Comparison of ENCODE assay signal across 8 cellular contexts in the genomic region with DNA sequence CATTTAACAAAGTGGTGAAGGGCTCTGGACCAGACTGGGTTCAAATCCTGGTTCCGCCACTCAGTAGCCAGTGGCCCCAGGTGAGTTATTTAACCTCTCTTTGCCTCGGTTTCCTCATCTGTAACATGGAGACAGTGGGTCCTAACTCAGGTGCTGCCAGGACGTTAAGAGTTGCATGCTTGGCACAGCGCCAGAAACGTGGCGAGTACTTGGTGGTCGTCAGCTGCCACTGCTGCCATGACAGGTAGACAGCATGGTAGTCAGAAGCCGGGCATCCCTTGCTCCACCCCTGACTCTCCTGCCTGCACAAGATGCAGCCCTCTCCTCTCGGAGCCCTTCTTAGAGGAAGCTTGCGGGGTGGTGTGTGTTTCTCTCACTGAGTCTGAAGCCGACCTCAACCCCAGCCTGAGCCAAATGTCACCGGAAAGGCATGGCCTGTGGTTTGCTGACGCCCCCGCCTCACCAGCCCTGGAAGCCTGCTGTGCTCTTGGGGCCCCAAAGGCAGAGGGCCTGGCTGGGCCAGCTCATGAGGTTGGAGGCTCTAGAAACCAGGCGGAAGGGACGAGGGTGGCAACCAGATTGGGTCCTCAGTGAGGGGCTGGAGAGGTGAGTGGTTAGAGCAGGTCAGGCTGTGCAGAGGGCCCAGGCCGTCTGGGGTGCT.
DNase-seq lines count a peak whose midpoint lies in the region; ATAC-seq and TF ChIP-seq lines count a peak whose summit lies in the region.

No MANE protein-coding gene starts in this region.

- H3K9me3 Mint-ChIP-seq in CD8-positive, alpha-beta T cell: no peaks in the 10 kb centered on the region
- peaks cover 2% of the 10 kb centered on the region for H3K9me3 Mint-ChIP-seq in activated CD8-positive, alpha-beta T cell treated with anti-CD3 and anti-CD28 coated beads for 36 hours
- H3K9me3 Mint-ChIP-seq in GM23338: no peaks in the 10 kb centered on the region

- H3K27ac ChIP-seq in CD8-positive, alpha-beta T cell (ENCODE audit: low read depth, low read length): peak overlapping the region; percentile 40
- H3K27ac ChIP-seq in right cardiac atrium (ENCODE audit: low read length) (no peak overlapping the region), GM23338 (ENCODE audit: low read depth) (no peak overlapping the region)

- H3K27me3 Mint-ChIP-seq in CD8-positive, alpha-beta T cell (ENCODE audit: low read depth): no peaks in the 10 kb centered on the region
- peaks cover 6% of the 10 kb centered on the region for H3K27me3 Mint-ChIP-seq in activated CD8-positive, alpha-beta T cell treated with anti-CD3 and anti-CD28 coated beads for 36 hours
- H3K27me3 Mint-ChIP-seq in GM23338 (ENCODE audit: insufficient read depth, low read depth, poor library complexity): peaks cover 6% of the 10 kb centered on the region

- in situ Hi-C loops in GM13977 (cut with MboI; ENCODE audit: low pct_unique_long_range_greater_than_20kb, low sequenced_read_pairs, unreplicated experiment): no loop called here

- intact Hi-C loops in CD8-positive, alpha-beta T cell (cut with DNase I, micrococcal nuclease): loop anchor here (2.0 to 5.0 kb wide), 2 partner anchors 162 to 234 kb away; partner anchors contain the start of gene TLE3 (in 1 of the 2)
- intact Hi-C loops in activated CD8-positive, alpha-beta T cell treated with anti-CD3 and anti-CD28 coated beads for 36 hours (cut with micrococcal nuclease): no loop called here
- intact Hi-C loops in right cardiac atrium (cut with DNase I): no loop called here

- 51% methylated on average over 17 of the region's 17 CpGs for WGBS in right cardiac atrium

- H3K9me3 ChIP-seq in CD8-positive, alpha-beta T cell (ENCODE audit: low read length): no peaks in the 10 kb centered on the region
- no peaks in the 10 kb centered on the region for H3K9me3 ChIP-seq in right cardiac atrium (ENCODE audit: control insufficient read depth, low read length)

- H3K36me3 ChIP-seq in CD8-positive, alpha-beta T cell (ENCODE audit: insufficient read depth, low read length): no peaks in the 10 kb centered on the region
- no peaks in the 10 kb centered on the region for H3K36me3 ChIP-seq in GM23338 (ENCODE audit: insufficient read depth)

- peak overlapping the region; percentile 37 for H3K4me3 ChIP-seq in CD8-positive, alpha-beta T cell (ENCODE audit: low read depth, low read length)
- no peak overlapping the region for H3K4me3 ChIP-seq in right cardiac atrium (ENCODE audit: low read length)
- no peak overlapping the region for H3K4me3 ChIP-seq in GM23338

- H3K4me1 Mint-ChIP-seq in CD8-positive, alpha-beta T cell (ENCODE audit: low read depth): peaks cover 52% of the 10 kb centered on the region
- H3K4me1 Mint-ChIP-seq in activated CD8-positive, alpha-beta T cell treated with anti-CD3 and anti-CD28 coated beads for 36 hours (ENCODE audit: low read depth): peaks cover 50% of the 10 kb centered on the region
- H3K4me1 Mint-ChIP-seq in GM23338: peaks cover 13% of the 10 kb centered on the region

- no peaks in the 10 kb centered on the region for H3K9me2 ChIP-seq in GM23338 (ENCODE audit: insufficient read depth)

- H3K4me2 ChIP-seq in GM23338: no peak overlapping the region

- H2AFZ ChIP-seq in GM23338: no peak overlapping the region

- no peaks in the 10 kb centered on the region for H3K36me3 Mint-ChIP-seq in CD8-positive, alpha-beta T cell
- no peaks in the 10 kb centered on the region for H3K36me3 Mint-ChIP-seq in activated CD8-positive, alpha-beta T cell treated with anti-CD3 and anti-CD28 coated beads for 36 hours (ENCODE audit: low read depth)
- peaks cover 2% of the 10 kb centered on the region; the same call in 1 of the 3 replicates for H3K36me3 Mint-ChIP-seq in GM23338 (ENCODE audit: low read depth)

- POLR2A ChIA-PET in CD8-positive, alpha-beta T cell (lab: Charles Lee): interaction anchor here (0.8 to 2.0 kb wide), 13 partner anchors 12 to 316 kb away, joined by 3 to 7 read pairs (median 3); partner anchors contain the start of gene TLE3
- POLR2A ChIA-PET in activated CD8-positive, alpha-beta T cell treated with anti-CD3 and anti-CD28 coated beads for 36 hours (lab: Charles Lee): interaction anchor here (0.9 to 1.7 kb wide), 6 partner anchors 10 to 117 kb away, joined by 3 to 8 read pairs (median 5); no protein-coding TSS in a partner anchor

- H3K79me2 ChIP-seq in GM23338 (replicated peaks; ENCODE audit: insufficient read depth): no peaks in the 10 kb centered on the region

- ATAC-seq in CD8-positive, alpha-beta T cell: peak; percentile 79
- ATAC-seq in HG03432 (IDR thresholded peaks at IDR 0.05; ENCODE audit: unreplicated experiment) (peak; percentile 64), right cardiac atrium (peak; percentile 16 to 26), GM23338 (no peak)
- peak; percentile 85 for ATAC-seq in activated CD8-positive, alpha-beta T cell treated with anti-CD3 and anti-CD28 coated beads for 36 hours

- no peaks in the 10 kb centered on the region for H4K20me1 ChIP-seq in GM23338 (replicated peaks; ENCODE audit: insufficient read depth)

- H3K27ac Mint-ChIP-seq in CD8-positive, alpha-beta T cell: peak overlapping the region; percentile 96
- peak overlapping the region; percentile 75 for H3K27ac Mint-ChIP-seq in activated CD8-positive, alpha-beta T cell treated with anti-CD3 and anti-CD28 coated beads for 36 hours
- H3K27ac Mint-ChIP-seq in GM23338: no peak overlapping the region

- H3K4me3 Mint-ChIP-seq in CD8-positive, alpha-beta T cell: peak overlapping the region; percentile 76
- H3K4me3 Mint-ChIP-seq in activated CD8-positive, alpha-beta T cell treated with anti-CD3 and anti-CD28 coated beads for 36 hours: peak overlapping the region; percentile 22
- no peak overlapping the region for H3K4me3 Mint-ChIP-seq in GM23338

- no peaks in the 10 kb centered on the region for H3K27me3 ChIP-seq in CD8-positive, alpha-beta T cell (ENCODE audit: insufficient read depth, low read length)
- no peaks in the 10 kb centered on the region for H3K27me3 ChIP-seq in right cardiac atrium (ENCODE audit: control insufficient read depth, insufficient read depth)
- H3K27me3 ChIP-seq in GM23338 (ENCODE audit: insufficient read depth): no peaks in the 10 kb centered on the region

- no peak for TF ChIP-seq CTCF in CD8-positive, alpha-beta T cell (IDR thresholded peaks at IDR 0.05)
- no peak for TF ChIP-seq CTCF in activated CD8-positive, alpha-beta T cell treated with anti-CD3 and anti-CD28 coated beads for 36 hours (IDR thresholded peaks at IDR 0.05)
- TF ChIP-seq CTCF in GM13977 (IDR thresholded peaks at IDR 0.05; ENCODE audit: extremely low read depth, insufficient read depth, missing control alignments): no peak
- no peak for TF ChIP-seq CTCF in GM23338 (conservative IDR thresholded peaks at IDR 0.05; ENCODE audit: low read depth in 2 of 2)

- peaks cover 43% of the 10 kb centered on the region for H3K4me1 ChIP-seq in CD8-positive, alpha-beta T cell (ENCODE audit: insufficient read depth, low read length)
- no peaks in the 10 kb centered on the region for H3K4me1 ChIP-seq in right cardiac atrium (ENCODE audit: control insufficient read depth, insufficient read depth, low read length)
- no peaks in the 10 kb centered on the region for H3K4me1 ChIP-seq in GM23338 (ENCODE audit: insufficient read depth)

- CTCF ChIA-PET in CD8-positive, alpha-beta T cell (lab: Charles Lee): no interaction called here
- CTCF ChIA-PET in activated CD8-positive, alpha-beta T cell treated with anti-CD3 and anti-CD28 coated beads for 36 hours (lab: Charles Lee): interaction anchor here (1.2 to 2.7 kb wide), 5 partner anchors 10 to 208 kb away, joined by 4 to 7 read pairs (median 4); no protein-coding TSS in a partner anchor

- H3F3A ChIP-seq in GM23338 (replicated peaks; ENCODE audit: low read depth): no peaks in the 10 kb centered on the region

- DNase-seq in CD8-positive, alpha-beta T cell: peak; percentile 9 to 78 (median 60)
- peak; percentile 95 for DNase-seq in activated CD8-positive, alpha-beta T cell treated with anti-CD3 and anti-CD28 coated beads for 36 hours
- DNase-seq in right cardiac atrium (peak in 2 of 3 donors; percentile 65 to 73), GM13977 (ENCODE audit: low spot score) (no peak), NCI-H1694 treated with DMSO at 0.1 percent for 48 hours (lab: John Stamatoyannopoulos, UW) (no peak), GM23338 (ENCODE audit: low spot score) (no peak)
- DNase-seq in stimulated activated CD8-positive, alpha-beta memory T cell treated with anti-CD3 and anti-CD28 coated beads, Interleukin-2, amount 100 ng/mL, for 1 hour (ENCODE audit: low read depth in 2 of 2): peak; percentile 24 to 39

TF ChIP-seq in GM23338, 12 proteins besides CTCF, POLR2A, EP300 and RAD21 (continues in another document):
- TF ChIP-seq POLR2AphosphoS5 (IDR thresholded peaks at IDR 0.05; ENCODE audit: low read depth) (no peak), CREB1 (CRISPR knock-in tag; IDR thresholded peaks at IDR 0.05; ENCODE audit: low read depth) (no peak), NANOG (IDR thresholded peaks at IDR 0.05; ENCODE audit: borderline replicate concordance) (no peak)
- TF ChIP-seq, protein P1, sequence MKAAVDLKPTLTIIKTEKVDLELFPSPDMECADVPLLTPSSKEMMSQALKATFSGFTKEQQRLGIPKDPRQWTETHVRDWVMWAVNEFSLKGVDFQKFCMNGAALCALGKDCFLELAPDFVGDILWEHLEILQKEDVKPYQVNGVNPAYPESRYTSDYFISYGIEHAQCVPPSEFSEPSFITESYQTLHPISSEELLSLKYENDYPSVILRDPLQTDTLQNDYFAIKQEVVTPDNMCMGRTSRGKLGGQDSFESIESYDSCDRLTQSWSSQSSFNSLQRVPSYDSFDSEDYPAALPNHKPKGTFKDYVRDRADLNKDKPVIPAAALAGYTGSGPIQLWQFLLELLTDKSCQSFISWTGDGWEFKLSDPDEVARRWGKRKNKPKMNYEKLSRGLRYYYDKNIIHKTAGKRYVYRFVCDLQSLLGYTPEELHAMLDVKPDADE (IDR thresholded peaks at IDR 0.05): no peak

Comparison
In these comparisons a context has a peak if more than half of its experiments do, and no peak if none do; other contexts are left out.
1. DNase-seq: peak in CD8-positive, alpha-beta T cell (7 of 7), activated CD8-positive, alpha-beta T cell treated with anti-CD3 and anti-CD28 coated beads for 36 hours (single experiment), right cardiac atrium (2 of 3) and stimulated activated CD8-positive, alpha-beta memory T cell treated with anti-CD3 and anti-CD28 coated beads, Interleukin-2, amount 100 ng/mL, for 1 hour (2 of 2); none in GM13977 (single experiment), NCI-H1694 treated with DMSO at 0.1 percent for 48 hours (single experiment) and GM23338 (single experiment).
2. intact Hi-C loops: an anchor here in CD8-positive, alpha-beta T cell (2.0 to 5.0 kb wide); none called in activated CD8-positive, alpha-beta T cell treated with anti-CD3 and anti-CD28 coated beads for 36 hours and right cardiac atrium.